Comparison of ENCODE assay signal across 1 cellular context in the genomic region with DNA sequence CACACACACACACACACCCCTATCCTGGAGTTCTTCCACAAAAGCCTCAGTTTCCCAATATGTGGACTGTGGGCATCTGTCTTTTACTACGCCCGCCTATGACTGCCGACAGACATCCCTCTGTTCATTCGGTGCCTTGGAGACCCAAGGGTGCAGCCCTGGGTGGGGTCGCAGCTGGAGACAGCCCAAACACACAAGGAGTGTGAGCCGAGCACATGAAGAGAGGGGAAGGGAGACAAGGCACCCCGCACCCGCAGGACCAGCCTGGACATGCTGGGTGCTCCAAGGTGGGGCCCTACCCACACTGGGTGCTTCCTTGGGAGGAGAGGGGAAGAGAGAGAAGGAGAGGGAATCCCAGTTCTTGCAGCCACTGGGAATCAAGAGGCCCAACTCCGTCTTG.
TF ChIP-seq lines count a peak whose summit lies in the region.

No MANE protein-coding gene starts in this region.

TF ChIP-seq in HCT116, 20 proteins besides CTCF, POLR2A, EP300 and RAD21:
- TF ChIP-seq ELF1 (IDR thresholded peaks at IDR 0.05; ENCODE audit: borderline replicate concordance, low read depth) (no peak), SRF (IDR thresholded peaks at IDR 0.05; ENCODE audit: low read depth) (no peak), REST (IDR thresholded peaks at IDR 0.05; ENCODE audit: low read depth) (no peak), EGR1 (IDR thresholded peaks at IDR 0.05; ENCODE audit: low read depth) (no peak), MAX (IDR thresholded peaks at IDR 0.05) (no peak), TCF7L2 (IDR thresholded peaks at IDR 0.05; ENCODE audit: borderline replicate concordance, extremely low read depth, insufficient read depth, insufficient read length) (no peak), SIN3A (IDR thresholded peaks at IDR 0.05; ENCODE audit: low read depth) (no peak), POLR2AphosphoS5 (IDR thresholded peaks at IDR 0.05; ENCODE audit: low read depth, low read length) (no peak), JUND (IDR thresholded peaks at IDR 0.05) (no peak), ZBTB33 (IDR thresholded peaks at IDR 0.05; ENCODE audit: extremely low read depth, insufficient replicate concordance, low read length) (no peak), CBX3 (IDR thresholded peaks at IDR 0.05; ENCODE audit: low read depth) (no peak), EZH2 (IDR thresholded peaks at IDR 0.05) (no peak), SP1 (IDR thresholded peaks at IDR 0.05; ENCODE audit: low read depth) (no peak), FOSL1 (IDR thresholded peaks at IDR 0.05; ENCODE audit: low read depth) (no peak), ZNF274 (IDR thresholded peaks at IDR 0.05; ENCODE audit: low read depth, low read length) (no peak), ZFX (IDR thresholded peaks at IDR 0.05) (no peak), CEBPB (IDR thresholded peaks at IDR 0.05; ENCODE audit: low read depth) (no peak), ATF3 (IDR thresholded peaks at IDR 0.05) (no peak)
